Comparison of ENCODE assay signal across 8 cellular contexts in genomic region chr4:53905935-53906377, GRCh38.
A peak's percentile ranks its signal among the peaks of the same experiment; 100 is the strongest.
DNase-seq lines count a peak whose midpoint lies in the region; ATAC-seq and TF ChIP-seq lines count a peak whose summit lies in the region.

No MANE protein-coding gene starts in this region.

- no peak overlapping the region for H2BK5ac ChIP-seq in neuronal stem cell (ENCODE audit: low read length)

- no peak overlapping the region for H3K9ac ChIP-seq in neuronal stem cell (ENCODE audit: low read depth, low read length, poor library complexity)

- no peak overlapping the region for H3K27ac ChIP-seq in neuronal stem cell (replicated peaks; ENCODE audit: low read length)

- H2BK12ac ChIP-seq in neuronal stem cell (ENCODE audit: low read length): no peak overlapping the region

- no peak overlapping the region for H3K14ac ChIP-seq in neuronal stem cell (ENCODE audit: low read length)

- no peak for TF ChIP-seq CTCF in fibroblast of pulmonary artery (IDR thresholded peaks at IDR 0.05; ENCODE audit: low read length, missing control alignments)

- peaks cover 0 to 4% of the 10 kb centered on the region in 2 donors for H3K4me1 ChIP-seq in neuronal stem cell (ENCODE audit: control insufficient read depth in 2 of 2, insufficient read depth in 1 of 2, low read depth in 1 of 2, low read length in 2 of 2)

- DNase-seq in DMS153 (lab: John Stamatoyannopoulos, UW) (peak; percentile 4), DMS153 treated with DMSO at 0.1 percent for 48 hours (lab: John Stamatoyannopoulos, UW; ENCODE audit: unreplicated experiment) (no peak), SW480 (ENCODE audit: low spot score) (peak; percentile 38), fibroblast of pulmonary artery (ENCODE audit: low read depth) (peak; percentile 83), neuronal stem cell (ENCODE audit: low spot score) (peak; percentile 29)
- no peak for DNase-seq in stimulated activated CD4-positive, alpha-beta T cell treated with anti-CD3 and anti-CD28 coated beads, Interleukin-2, amount 100 ng/mL, for 48 hours

- H3K23ac ChIP-seq in neuronal stem cell (ENCODE audit: low read depth, low read length, poor library complexity): no peak overlapping the region

- ATAC-seq in HG03442 (IDR thresholded peaks at IDR 0.05; ENCODE audit: unreplicated experiment) (peak; percentile 63), GM21619 (IDR thresholded peaks at IDR 0.05; ENCODE audit: unreplicated experiment) (no peak)

- H3K4ac ChIP-seq in neuronal stem cell (ENCODE audit: low read length): no peak overlapping the region

- H4K91ac ChIP-seq in neuronal stem cell (ENCODE audit: low read depth, low read length, poor library complexity): no peak overlapping the region

- H2AFZ ChIP-seq in neuronal stem cell (ENCODE audit: low read length): peak overlapping the region; percentile 80

- no peaks in the 10 kb centered on the region for H3K36me3 ChIP-seq in neuronal stem cell (replicated peaks in 1 of 2; ENCODE audit: control insufficient read depth in 2 of 2, insufficient read depth in 2 of 2, low read length in 2 of 2)

- WGBS in neuronal stem cell (ENCODE audit: extremely low coverage in 2 of 2, insufficient read length in 2 of 2, insufficient replicate concordance in 1 of 2), 2 donors: no CpG with 5 or more reads among the region's 11 CpGs

- H3K4me3 ChIP-seq in fibroblast of pulmonary artery (replicated peaks; ENCODE audit: low read depth, low read length) (peak overlapping the region; percentile 40), neuronal stem cell (ENCODE audit: low read length in 2 of 2) (peak overlapping the region in 1 of 2 donors; percentile 2)

- no peak overlapping the region for H2BK120ac ChIP-seq in neuronal stem cell (ENCODE audit: low read depth, low read length)

- H2AK5ac ChIP-seq in neuronal stem cell (ENCODE audit: low read depth, low read length): no peak overlapping the region

- H3K27me3 ChIP-seq in neuronal stem cell (ENCODE audit: control insufficient read depth in 3 of 3, insufficient read depth in 3 of 3, low read depth in 1 of 3, low read length in 3 of 3): peaks cover 0 to 20% (median 0%) of the 10 kb centered on the region in 3 experiments

- no peaks in the 10 kb centered on the region for H3K9me3 ChIP-seq in neuronal stem cell (replicated peaks in 1 of 2; ENCODE audit: control insufficient read depth in 2 of 2, insufficient read depth in 1 of 2, low read depth in 1 of 2, low read length in 2 of 2)

- H4K8ac ChIP-seq in neuronal stem cell (ENCODE audit: low read depth, low read length): no peak overlapping the region

- H3K18ac ChIP-seq in neuronal stem cell (ENCODE audit: low read length): no peak overlapping the region

- H3K79me1 ChIP-seq in neuronal stem cell (ENCODE audit: low read depth, low read length): no peaks in the 10 kb centered on the region

- peak overlapping the region; percentile 31 for H3K4me2 ChIP-seq in neuronal stem cell (ENCODE audit: insufficient read depth, low read length, poor library complexity, severe bottlenecking)

- no peak overlapping the region for H2BK15ac ChIP-seq in neuronal stem cell (ENCODE audit: low read length)

Comparison
In these comparisons a context has a peak if more than half of its experiments do, and no peak if none do; other contexts are left out.
1. DNase-seq: peak in DMS153 (single experiment), SW480 (single experiment), fibroblast of pulmonary artery (single experiment) and neuronal stem cell (single experiment); none in DMS153 treated with DMSO at 0.1 percent for 48 hours (single experiment) and stimulated activated CD4-positive, alpha-beta T cell treated with anti-CD3 and anti-CD28 coated beads, Interleukin-2, amount 100 ng/mL, for 48 hours (0 of 2).